ENCODE assay signal across 1 cellular context in genomic region chr16:85477801-85478363, GRCh38.
TF ChIP-seq lines count a peak whose summit lies in the region.

No MANE protein-coding gene starts in this region.

TF ChIP-seq in K562, 482 proteins besides CTCF, POLR2A, EP300 and RAD21 (continued from another document):
- TF ChIP-seq ZBTB40 (IDR thresholded peaks at IDR 0.05) (peak; percentile 43; the same call in 1 of the 2 replicates), ZBTB40 (CRISPR knock-in tag; IDR thresholded peaks at IDR 0.05) (no peak), ARID1B (IDR thresholded peaks at IDR 0.05) (peak; percentile 22; the same call in 1 of the 2 replicates), MLLT1 (IDR thresholded peaks at IDR 0.05) (peak in 1 of 2 experiments; percentile 59; a peak in 1 of 4 replicates), ID3 (CRISPR knock-in tag; IDR thresholded peaks at IDR 0.05) (no peak), ID3 (tag; IDR thresholded peaks at IDR 0.05) (peak; percentile 51; the same call in 1 of the 2 replicates), ZBTB33 (CRISPR knock-in tag; IDR thresholded peaks at IDR 0.05) (peak; percentile 88), ATF3 (IDR thresholded peaks at IDR 0.05) (peak; percentile 83), ATF3 (CRISPR knock-in tag; conservative IDR thresholded peaks at IDR 0.05) (no peak), SMARCB1 (IDR thresholded peaks at IDR 0.05; ENCODE audit: insufficient read length, low read depth) (no peak), NFIC (IDR thresholded peaks at IDR 0.05) (peak; percentile 71), SRSF3 (IDR thresholded peaks at IDR 0.05; ENCODE audit: insufficient read depth, low read length) (no peak), ATF7 (IDR thresholded peaks at IDR 0.05) (peak; percentile 30; the same call in 1 of the 2 replicates)
TF ChIP-seq in K562: peak in this region for 9.
